10 cellular contexts compared by ENCODE assay signal in genomic region chrX:3143043-3143799, GRCh38.
DNase-seq lines count a peak whose midpoint lies in the region; ATAC-seq and TF ChIP-seq lines count a peak whose summit lies in the region.
"Had no signal": no experiment of that assay in that cellular context is flagged by ENCODE, and none has a peak within 500 bp of the region (broad histone marks: within the 10 kb centered on the region; RNA-seq: fewer than 3 reads in every experiment).

No MANE protein-coding gene starts in this region.

- H3K27ac Mint-ChIP-seq in Calu3 (ENCODE audit: unreplicated experiment) (peak overlapping the region; percentile 59), endothelial cell (ENCODE audit: unreplicated experiment) (peak overlapping the region; percentile 86)

- CTCF ChIA-PET in Calu3 (lab: Charles Lee): no interaction called here

- TF ChIP-seq CTCF in Calu3 (IDR thresholded peaks at IDR 0.05; ENCODE audit: unreplicated experiment) (no peak), endothelial cell (IDR thresholded peaks at IDR 0.05; ENCODE audit: unreplicated experiment) (no peak)

- H3K36me3 Mint-ChIP-seq in Calu3 (ENCODE audit: insufficient read depth, unreplicated experiment) (no peaks in the 10 kb centered on the region), endothelial cell (ENCODE audit: low read depth, unreplicated experiment) (peaks cover 24% of the 10 kb centered on the region)

- H3K4me1 Mint-ChIP-seq in Calu3 (ENCODE audit: low read depth, unreplicated experiment): peaks cover 39% of the 10 kb centered on the region
- H3K4me1 Mint-ChIP-seq in endothelial cell (ENCODE audit: unreplicated experiment): peaks cover 5% of the 10 kb centered on the region

- intact Hi-C loops in Calu3 (cut with micrococcal nuclease; ENCODE audit: unreplicated experiment): no loop called here
- intact Hi-C loops in posterior cingulate gyrus (cut with DNase I): no loop called here

- no TSS peak for BruUV-seq in Calu3 (replicated peaks; lab: Mats Ljungman, UMichigan)

- DNase-seq in Calu3 (no peak), NOMO-1 (lab: John Stamatoyannopoulos, UW; ENCODE audit: unreplicated experiment in 2 of 2) (peak; percentile 15 to 49), endothelial cell (ENCODE audit: low spot score) (no peak), cerebellum (ENCODE audit: low spot score) (no peak), SIG-M5 (lab: John Stamatoyannopoulos, UW) (no peak), glomerular visceral epithelial cell (ENCODE audit: extremely low spot score) (no peak), posterior cingulate gyrus (no peak)
- DNase-seq: SHP77, uterus had no signal

- peaks cover 11% of the 10 kb centered on the region for H3K9me3 Mint-ChIP-seq in Calu3 (ENCODE audit: low read depth, unreplicated experiment)
- H3K9me3 Mint-ChIP-seq in endothelial cell (ENCODE audit: unreplicated experiment): peaks cover 28% of the 10 kb centered on the region

- ATAC-seq in GM21360 (IDR thresholded peaks at IDR 0.05; ENCODE audit: unreplicated experiment): peak; percentile 68

- no peaks in the 10 kb centered on the region for H3K27me3 Mint-ChIP-seq in Calu3 (ENCODE audit: unreplicated experiment)
- H3K27me3 Mint-ChIP-seq in endothelial cell (ENCODE audit: unreplicated experiment): peaks cover 2% of the 10 kb centered on the region

- H3K4me3 Mint-ChIP-seq in Calu3 (ENCODE audit: low read depth, unreplicated experiment) (peak overlapping the region; percentile 3), endothelial cell (ENCODE audit: unreplicated experiment) (peak overlapping the region; percentile 78)

Comparison
In these comparisons a context has a peak if more than half of its experiments do, and no peak if none do; other contexts are left out.
1. DNase-seq: peak in NOMO-1 (2 of 2); none in Calu3 (single experiment), endothelial cell (single experiment), cerebellum (single experiment), SIG-M5 (single experiment), glomerular visceral epithelial cell (single experiment) and posterior cingulate gyrus (0 of 10).